Comparison of ENCODE assay signal across 12 cellular contexts in the genomic region with DNA sequence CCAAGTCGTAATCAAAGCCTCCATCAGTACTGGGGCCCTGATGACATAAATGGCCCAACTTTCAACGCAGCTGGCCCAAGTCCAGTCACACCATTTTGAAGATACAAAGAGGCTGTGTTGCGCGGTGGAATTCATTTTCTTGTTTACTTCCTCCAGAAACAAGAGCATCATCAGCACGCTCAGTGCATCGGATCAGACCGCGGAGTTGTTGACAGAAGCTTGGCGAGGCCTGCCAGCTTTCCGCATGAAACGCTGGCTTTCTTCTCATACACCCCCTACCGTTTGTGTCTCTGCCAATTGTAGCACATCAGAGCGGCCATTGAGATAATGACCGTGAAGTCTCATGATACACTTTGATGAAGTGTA.
DNase-seq lines count a peak whose midpoint lies in the region; ATAC-seq and TF ChIP-seq lines count a peak whose summit lies in the region.
"Had no signal": no experiment of that assay in that cellular context is flagged by ENCODE, and none has a peak within 500 bp of the region (broad histone marks: within the 10 kb centered on the region; RNA-seq: fewer than 3 reads in every experiment).

No MANE protein-coding gene starts in this region.

- no peaks in the 10 kb centered on the region for H3F3A ChIP-seq in PC-3 (ENCODE audit: low read length, unreplicated experiment)

- ATAC-seq in left lung (peak; percentile 37), HG03196 (IDR thresholded peaks at IDR 0.05; ENCODE audit: unreplicated experiment) (no peak), PC-3 (no peak), HG03342 (IDR thresholded peaks at IDR 0.05; ENCODE audit: unreplicated experiment) (no peak)
- ATAC-seq: activated CD8-positive, alpha-beta T cell treated with anti-CD3 and anti-CD28 coated beads for 36 hours; activated naive CD8-positive, alpha-beta T cell treated with anti-CD3 and anti-CD28 coated beads, Interleukin-2, amount 50 U/mL, for 24 hours had no signal

- H3K4me3 ChIP-seq in left lung (no peak overlapping the region), PC-3 (ENCODE audit: low read length) (no peak overlapping the region)
- H3K4me3 ChIP-seq: A549 had no signal

- H3K9ac ChIP-seq in PC-3 (ENCODE audit: low read length) = no peak overlapping the region

- DNase-seq in NCI-H345 (lab: John Stamatoyannopoulos, UW) (peak; percentile 43), NCI-H345 treated with DMSO at 0.1 percent for 48 hours (lab: John Stamatoyannopoulos, UW; ENCODE audit: unreplicated experiment) (no peak), cerebellum (ENCODE audit: low spot score) (peak; percentile 65), left lung (peak in 1 of 2 donors; percentile 43), PC-3 (no peak), GM19240 (ENCODE audit: insufficient read length, low spot score) (no peak)
- DNase-seq: activated CD8-positive, alpha-beta T cell treated with anti-CD3 and anti-CD28 coated beads for 36 hours; activated naive CD8-positive, alpha-beta T cell treated with anti-CD3 and anti-CD28 coated beads, Interleukin-2, amount 50 U/mL, for 24 hours; NCI-H2171 had no signal

- H2AFZ ChIP-seq in PC-3 (ENCODE audit: low read length) = no peak overlapping the region

- no TSS peak for BruUV-seq in PC-3 (replicated peaks; lab: Mats Ljungman, UMichigan)

- H3K9me2 ChIP-seq in PC-3 (replicated peaks; ENCODE audit: low read length) = no peaks in the 10 kb centered on the region

- no peak overlapping the region for H3K4me2 ChIP-seq in PC-3 (ENCODE audit: low read length)

- CTCF ChIA-PET in PC-3 (lab: Charles Lee) = no interaction called here

- intact Hi-C loops in left lung (cut with DNase I) = no loop called here
- intact Hi-C loops in PC-3 (cut with micrococcal nuclease) = no loop called here

- TF ChIP-seq CTCF in left lung (IDR thresholded peaks at IDR 0.05) (no peak), PC-3 (conservative IDR thresholded peaks at IDR 0.05; ENCODE audit: low read depth, low read length) (no peak)

- no peaks in the 10 kb centered on the region for H4K20me1 ChIP-seq in PC-3 (ENCODE audit: low read length)

- H3K27ac ChIP-seq in left lung = peak overlapping the region in 1 of 2 donors; percentile 14
- no peak overlapping the region for H3K27ac ChIP-seq in PC-3 (ENCODE audit: low read length)
- H3K27ac ChIP-seq: A549 had no signal

- H3K36me3 ChIP-seq in left lung (no peaks in the 10 kb centered on the region), PC-3 (ENCODE audit: low read depth, low read length) (no peaks in the 10 kb centered on the region)

- no peaks in the 10 kb centered on the region for H3K27me3 ChIP-seq in left lung
- no peaks in the 10 kb centered on the region for H3K27me3 ChIP-seq in PC-3 (ENCODE audit: low read length)

- H3K4me1 ChIP-seq in left lung (peaks cover 0 to 3% of the 10 kb centered on the region in 2 donors), PC-3 (ENCODE audit: insufficient read depth, low read length) (peaks cover 21% of the 10 kb centered on the region)

- H3K79me2 ChIP-seq in PC-3 (ENCODE audit: low read length) = no peaks in the 10 kb centered on the region

- H3K9me3 ChIP-seq in left lung (no peaks in the 10 kb centered on the region), PC-3 (ENCODE audit: low read length) (no peaks in the 10 kb centered on the region)
- H3K9me3 ChIP-seq: A549 had no signal

- POLR2A ChIA-PET in PC-3 (lab: Charles Lee; ENCODE audit: unreplicated experiment) = no interaction called here

Comparison
In these comparisons a context has a peak if more than half of its experiments do, and no peak if none do; other contexts are left out.
1. DNase-seq: peak in NCI-H345 (single experiment) and cerebellum (single experiment); none in NCI-H345 treated with DMSO at 0.1 percent for 48 hours (single experiment), PC-3 (single experiment) and GM19240 (single experiment).